Comparison of ENCODE assay signal across 2 cellular contexts in the genomic region with DNA sequence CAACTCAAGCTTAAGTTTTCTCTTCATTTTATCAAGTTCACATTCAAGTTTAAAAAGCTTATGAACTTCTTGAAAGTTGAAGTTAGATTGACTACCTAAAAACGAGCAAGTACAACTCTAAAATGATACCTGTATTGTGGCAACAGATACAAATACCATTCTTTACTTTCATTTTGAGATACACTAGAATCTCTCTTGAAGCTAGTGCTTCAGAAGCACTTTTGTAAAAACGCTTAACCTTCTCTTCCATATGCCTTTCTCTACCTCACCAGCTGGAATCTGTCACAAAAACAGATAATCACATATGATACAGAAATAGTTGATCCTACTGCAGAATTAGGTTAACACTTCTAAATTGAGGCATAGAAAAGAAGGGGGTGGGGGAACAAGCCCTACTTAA.
TF ChIP-seq lines count a peak whose summit lies in the region.

No MANE protein-coding gene starts in this region.

TF ChIP-seq in SK-N-SH, 30 proteins besides CTCF, POLR2A, EP300 and RAD21 (continued from another document):
- no peak for TF ChIP-seq MEF2A (IDR thresholded peaks at IDR 0.05; ENCODE audit: borderline replicate concordance, low read depth)
- no peak for TF ChIP-seq ELF1 (IDR thresholded peaks at IDR 0.05)
- TF ChIP-seq RFX5 (IDR thresholded peaks at IDR 0.05; ENCODE audit: low read length): no peak
- TF ChIP-seq, protein P1, sequence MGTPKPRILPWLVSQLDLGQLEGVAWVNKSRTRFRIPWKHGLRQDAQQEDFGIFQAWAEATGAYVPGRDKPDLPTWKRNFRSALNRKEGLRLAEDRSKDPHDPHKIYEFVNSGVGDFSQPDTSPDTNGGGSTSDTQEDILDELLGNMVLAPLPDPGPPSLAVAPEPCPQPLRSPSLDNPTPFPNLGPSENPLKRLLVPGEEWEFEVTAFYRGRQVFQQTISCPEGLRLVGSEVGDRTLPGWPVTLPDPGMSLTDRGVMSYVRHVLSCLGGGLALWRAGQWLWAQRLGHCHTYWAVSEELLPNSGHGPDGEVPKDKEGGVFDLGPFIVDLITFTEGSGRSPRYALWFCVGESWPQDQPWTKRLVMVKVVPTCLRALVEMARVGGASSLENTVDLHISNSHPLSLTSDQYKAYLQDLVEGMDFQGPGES (IDR thresholded peaks at IDR 0.05; ENCODE audit: low read depth, low read length): no peak
- TF ChIP-seq, protein P2, sequence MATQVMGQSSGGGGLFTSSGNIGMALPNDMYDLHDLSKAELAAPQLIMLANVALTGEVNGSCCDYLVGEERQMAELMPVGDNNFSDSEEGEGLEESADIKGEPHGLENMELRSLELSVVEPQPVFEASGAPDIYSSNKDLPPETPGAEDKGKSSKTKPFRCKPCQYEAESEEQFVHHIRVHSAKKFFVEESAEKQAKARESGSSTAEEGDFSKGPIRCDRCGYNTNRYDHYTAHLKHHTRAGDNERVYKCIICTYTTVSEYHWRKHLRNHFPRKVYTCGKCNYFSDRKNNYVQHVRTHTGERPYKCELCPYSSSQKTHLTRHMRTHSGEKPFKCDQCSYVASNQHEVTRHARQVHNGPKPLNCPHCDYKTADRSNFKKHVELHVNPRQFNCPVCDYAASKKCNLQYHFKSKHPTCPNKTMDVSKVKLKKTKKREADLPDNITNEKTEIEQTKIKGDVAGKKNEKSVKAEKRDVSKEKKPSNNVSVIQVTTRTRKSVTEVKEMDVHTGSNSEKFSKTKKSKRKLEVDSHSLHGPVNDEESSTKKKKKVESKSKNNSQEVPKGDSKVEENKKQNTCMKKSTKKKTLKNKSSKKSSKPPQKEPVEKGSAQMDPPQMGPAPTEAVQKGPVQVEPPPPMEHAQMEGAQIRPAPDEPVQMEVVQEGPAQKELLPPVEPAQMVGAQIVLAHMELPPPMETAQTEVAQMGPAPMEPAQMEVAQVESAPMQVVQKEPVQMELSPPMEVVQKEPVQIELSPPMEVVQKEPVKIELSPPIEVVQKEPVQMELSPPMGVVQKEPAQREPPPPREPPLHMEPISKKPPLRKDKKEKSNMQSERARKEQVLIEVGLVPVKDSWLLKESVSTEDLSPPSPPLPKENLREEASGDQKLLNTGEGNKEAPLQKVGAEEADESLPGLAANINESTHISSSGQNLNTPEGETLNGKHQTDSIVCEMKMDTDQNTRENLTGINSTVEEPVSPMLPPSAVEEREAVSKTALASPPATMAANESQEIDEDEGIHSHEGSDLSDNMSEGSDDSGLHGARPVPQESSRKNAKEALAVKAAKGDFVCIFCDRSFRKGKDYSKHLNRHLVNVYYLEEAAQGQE (IDR thresholded peaks at IDR 0.05; ENCODE audit: low read depth, low read length): no peak
- TF ChIP-seq, protein P3, sequence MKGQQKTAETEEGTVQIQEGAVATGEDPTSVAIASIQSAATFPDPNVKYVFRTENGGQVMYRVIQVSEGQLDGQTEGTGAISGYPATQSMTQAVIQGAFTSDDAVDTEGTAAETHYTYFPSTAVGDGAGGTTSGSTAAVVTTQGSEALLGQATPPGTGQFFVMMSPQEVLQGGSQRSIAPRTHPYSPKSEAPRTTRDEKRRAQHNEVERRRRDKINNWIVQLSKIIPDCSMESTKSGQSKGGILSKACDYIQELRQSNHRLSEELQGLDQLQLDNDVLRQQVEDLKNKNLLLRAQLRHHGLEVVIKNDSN (IDR thresholded peaks at IDR 0.05; ENCODE audit: borderline replicate concordance, low read depth): no peak
- no peak for TF ChIP-seq SIN3A (IDR thresholded peaks at IDR 0.05; ENCODE audit: borderline replicate concordance, low read depth, low read length)
- no peak for TF ChIP-seq YY1 (IDR thresholded peaks at IDR 0.05; ENCODE audit: low read depth)

TF ChIP-seq in SK-N-SH treated with all-trans-retinoic acid at 6 μM for 48 hours, 23 proteins besides CTCF, POLR2A, EP300 and RAD21 (continued from another document):
- TF ChIP-seq ZFP30 (CRISPR knock-in tag; IDR thresholded peaks at IDR 0.05) (no peak), ZNF70 (CRISPR knock-in tag; IDR thresholded peaks at IDR 0.05) (no peak), CSDC2 (CRISPR knock-in tag; IDR thresholded peaks at IDR 0.05) (no peak), OSR1 (CRISPR knock-in tag; IDR thresholded peaks at IDR 0.05) (no peak), ZNF565 (CRISPR knock-in tag; conservative IDR thresholded peaks at IDR 0.05; ENCODE audit: low read depth) (no peak), SNAI2 (CRISPR knock-in tag; IDR thresholded peaks at IDR 0.05) (no peak), ZNF8 (CRISPR knock-in tag; IDR thresholded peaks at IDR 0.05) (no peak), ESRRG (CRISPR knock-in tag; IDR thresholded peaks at IDR 0.05) (no peak), BACH2 (CRISPR knock-in tag; IDR thresholded peaks at IDR 0.05; ENCODE audit: borderline replicate concordance) (no peak), ZFP3 (CRISPR knock-in tag; IDR thresholded peaks at IDR 0.05) (no peak), TCF4 (CRISPR knock-in tag; IDR thresholded peaks at IDR 0.05; ENCODE audit: borderline replicate concordance) (no peak)
- TF ChIP-seq, protein P4, sequence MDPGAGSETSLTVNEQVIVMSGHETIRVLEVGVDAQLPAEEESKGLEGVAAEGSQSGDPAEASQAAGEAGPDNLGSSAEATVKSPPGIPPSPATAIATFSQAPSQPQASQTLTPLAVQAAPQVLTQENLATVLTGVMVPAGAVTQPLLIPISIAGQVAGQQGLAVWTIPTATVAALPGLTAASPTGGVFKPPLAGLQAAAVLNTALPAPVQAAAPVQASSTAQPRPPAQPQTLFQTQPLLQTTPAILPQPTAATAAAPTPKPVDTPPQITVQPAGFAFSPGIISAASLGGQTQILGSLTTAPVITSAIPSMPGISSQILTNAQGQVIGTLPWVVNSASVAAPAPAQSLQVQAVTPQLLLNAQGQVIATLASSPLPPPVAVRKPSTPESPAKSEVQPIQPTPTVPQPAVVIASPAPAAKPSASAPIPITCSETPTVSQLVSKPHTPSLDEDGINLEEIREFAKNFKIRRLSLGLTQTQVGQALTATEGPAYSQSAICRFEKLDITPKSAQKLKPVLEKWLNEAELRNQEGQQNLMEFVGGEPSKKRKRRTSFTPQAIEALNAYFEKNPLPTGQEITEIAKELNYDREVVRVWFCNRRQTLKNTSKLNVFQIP (CRISPR knock-in tag; IDR thresholded peaks at IDR 0.05; ENCODE audit: borderline replicate concordance, low read depth): no peak
- TF ChIP-seq, protein P5, sequence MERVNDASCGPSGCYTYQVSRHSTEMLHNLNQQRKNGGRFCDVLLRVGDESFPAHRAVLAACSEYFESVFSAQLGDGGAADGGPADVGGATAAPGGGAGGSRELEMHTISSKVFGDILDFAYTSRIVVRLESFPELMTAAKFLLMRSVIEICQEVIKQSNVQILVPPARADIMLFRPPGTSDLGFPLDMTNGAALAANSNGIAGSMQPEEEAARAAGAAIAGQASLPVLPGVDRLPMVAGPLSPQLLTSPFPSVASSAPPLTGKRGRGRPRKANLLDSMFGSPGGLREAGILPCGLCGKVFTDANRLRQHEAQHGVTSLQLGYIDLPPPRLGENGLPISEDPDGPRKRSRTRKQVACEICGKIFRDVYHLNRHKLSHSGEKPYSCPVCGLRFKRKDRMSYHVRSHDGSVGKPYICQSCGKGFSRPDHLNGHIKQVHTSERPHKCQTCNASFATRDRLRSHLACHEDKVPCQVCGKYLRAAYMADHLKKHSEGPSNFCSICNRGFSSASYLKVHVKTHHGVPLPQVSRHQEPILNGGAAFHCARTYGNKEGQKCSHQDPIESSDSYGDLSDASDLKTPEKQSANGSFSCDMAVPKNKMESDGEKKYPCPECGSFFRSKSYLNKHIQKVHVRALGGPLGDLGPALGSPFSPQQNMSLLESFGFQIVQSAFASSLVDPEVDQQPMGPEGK (CRISPR knock-in tag; IDR thresholded peaks at IDR 0.05; ENCODE audit: borderline replicate concordance): no peak
- TF ChIP-seq, protein P6, sequence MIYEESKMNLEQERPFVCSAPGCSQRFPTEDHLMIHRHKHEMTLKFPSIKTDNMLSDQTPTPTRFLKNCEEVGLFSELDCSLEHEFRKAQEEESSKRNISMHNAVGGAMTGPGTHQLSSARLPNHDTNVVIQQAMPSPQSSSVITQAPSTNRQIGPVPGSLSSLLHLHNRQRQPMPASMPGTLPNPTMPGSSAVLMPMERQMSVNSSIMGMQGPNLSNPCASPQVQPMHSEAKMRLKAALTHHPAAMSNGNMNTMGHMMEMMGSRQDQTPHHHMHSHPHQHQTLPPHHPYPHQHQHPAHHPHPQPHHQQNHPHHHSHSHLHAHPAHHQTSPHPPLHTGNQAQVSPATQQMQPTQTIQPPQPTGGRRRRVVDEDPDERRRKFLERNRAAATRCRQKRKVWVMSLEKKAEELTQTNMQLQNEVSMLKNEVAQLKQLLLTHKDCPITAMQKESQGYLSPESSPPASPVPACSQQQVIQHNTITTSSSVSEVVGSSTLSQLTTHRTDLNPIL (CRISPR knock-in tag; IDR thresholded peaks at IDR 0.05; ENCODE audit: low read depth): no peak
- TF ChIP-seq, protein P7, sequence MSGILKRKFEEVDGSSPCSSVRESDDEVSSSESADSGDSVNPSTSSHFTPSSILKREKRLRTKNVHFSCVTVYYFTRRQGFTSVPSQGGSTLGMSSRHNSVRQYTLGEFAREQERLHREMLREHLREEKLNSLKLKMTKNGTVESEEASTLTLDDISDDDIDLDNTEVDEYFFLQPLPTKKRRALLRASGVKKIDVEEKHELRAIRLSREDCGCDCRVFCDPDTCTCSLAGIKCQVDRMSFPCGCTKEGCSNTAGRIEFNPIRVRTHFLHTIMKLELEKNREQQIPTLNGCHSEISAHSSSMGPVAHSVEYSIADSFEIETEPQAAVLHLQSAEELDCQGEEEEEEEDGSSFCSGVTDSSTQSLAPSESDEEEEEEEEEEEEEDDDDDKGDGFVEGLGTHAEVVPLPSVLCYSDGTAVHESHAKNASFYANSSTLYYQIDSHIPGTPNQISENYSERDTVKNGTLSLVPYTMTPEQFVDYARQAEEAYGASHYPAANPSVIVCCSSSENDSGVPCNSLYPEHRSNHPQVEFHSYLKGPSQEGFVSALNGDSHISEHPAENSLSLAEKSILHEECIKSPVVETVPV (CRISPR knock-in tag; IDR thresholded peaks at IDR 0.05): no peak
